ENCODE assay signal across 19 cellular contexts in the genomic region with DNA sequence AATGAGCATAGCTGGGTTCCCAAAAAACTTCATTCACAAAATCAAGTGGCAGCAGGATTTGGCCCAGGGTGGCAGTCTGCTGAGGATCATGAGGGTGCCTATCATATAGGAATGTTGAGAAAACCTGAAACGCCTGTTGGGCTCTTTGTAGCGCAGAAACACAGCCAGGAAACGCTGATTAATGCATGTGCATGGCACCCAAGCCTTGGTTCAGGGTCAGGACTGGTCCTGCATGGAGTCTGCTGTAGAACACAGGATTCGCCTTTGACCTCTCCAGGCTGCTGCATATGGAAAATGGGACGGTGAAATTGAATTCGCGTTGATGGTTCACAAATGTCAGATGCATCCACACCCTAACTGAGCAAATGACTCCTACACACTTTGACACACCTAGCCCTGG.
DNase-seq lines count a peak whose midpoint lies in the region; ATAC-seq, FAIRE-seq and TF ChIP-seq lines count a peak whose summit lies in the region.
"Had no signal": no experiment of that assay in that cellular context is flagged by ENCODE, and none has a peak within 500 bp of the region (broad histone marks: within the 10 kb centered on the region; RNA-seq: fewer than 3 reads in every experiment).

No MANE protein-coding gene starts in this region.

- no peaks in the 10 kb centered on the region for H3K36me3 ChIP-seq in HUES48 (ENCODE audit: control insufficient read depth, insufficient read depth, low read length)
- H3K36me3 ChIP-seq in sigmoid colon: no peaks in the 10 kb centered on the region
- no peaks in the 10 kb centered on the region for H3K36me3 ChIP-seq in small intestine (ENCODE audit: control insufficient read depth in 2 of 2, insufficient read depth in 2 of 2, low read length in 2 of 2)
- H3K36me3 ChIP-seq: Peyer's patch had no signal

- no peak overlapping the region for H3K4me3 Mint-ChIP-seq in brain
- no peak overlapping the region for H3K4me3 Mint-ChIP-seq in activated CD4-positive, alpha-beta T cell treated with anti-CD3 and anti-CD28 coated beads, Interleukin-2, amount 10 ng/mL, durations not matched to agents 7 days and 5 days
- H3K4me3 Mint-ChIP-seq: CD4-positive, CD25-positive, alpha-beta regulatory T cell had no signal

- H3K4me1 ChIP-seq in HUES48 (ENCODE audit: control insufficient read depth, insufficient read depth, low read length) (peaks cover 41% of the 10 kb centered on the region), sigmoid colon (no peaks in the 10 kb centered on the region), small intestine (ENCODE audit: control insufficient read depth in 2 of 2, insufficient read depth in 1 of 2, low read depth in 1 of 2, low read length in 1 of 2) (peaks cover 0 to under 1% of the 10 kb centered on the region in 2 donors)
- H3K4me1 ChIP-seq: Peyer's patch had no signal

- peak; percentile 29 for DNase-seq in left lobe of liver (ENCODE audit: low spot score)
- DNase-seq in sigmoid colon: peak; percentile 46
- no peak for DNase-seq in small intestine
- DNase-seq in stimulated activated naive CD4-positive, alpha-beta T cell (lab: John Stamatoyannopoulos, UW): no peak
- no peak for DNase-seq in activated CD4-positive, alpha-beta T cell treated with anti-CD3 and anti-CD28 coated beads, Interleukin-2, amount 10 ng/mL, durations not matched to agents 7 days and 5 days
- DNase-seq: Caco-2; CD4-positive, CD25-positive, alpha-beta regulatory T cell; DMS153; HCEC 1CT; Kasumi-1; MM.1S; NCI-H1092 treated with DMSO at 0.1 percent for 48 hours; NCI-H1694; NCI-H524 treated with DMSO at 0.1 percent for 48 hours; Peyer's patch; SHP77 had no signal

- H3K9me3 ChIP-seq in HUES48 (ENCODE audit: control insufficient read depth, insufficient read depth, low read length) (no peaks in the 10 kb centered on the region), sigmoid colon (no peaks in the 10 kb centered on the region), small intestine (ENCODE audit: control insufficient read depth, low read depth) (no peaks in the 10 kb centered on the region)
- H3K9me3 ChIP-seq: Caco-2, Peyer's patch had no signal

- H3K27me3 ChIP-seq in HUES48 (ENCODE audit: control insufficient read depth, insufficient read depth, low read length) (no peaks in the 10 kb centered on the region), sigmoid colon (no peaks in the 10 kb centered on the region), small intestine (ENCODE audit: control insufficient read depth in 2 of 2, insufficient read depth in 2 of 2, low read length in 2 of 2) (no peaks in the 10 kb centered on the region)
- H3K27me3 ChIP-seq: Peyer's patch had no signal

- WGBS in sigmoid colon, 2 donors: 90 to 94% methylated on average over 7 of the region's 7 CpGs
- WGBS in small intestine, 3 donors: 79 to 93% (median 92%) methylated on average over 7 of the region's 7 CpGs

- no peak overlapping the region for H3K4me3 ChIP-seq in HUES48 (ENCODE audit: low read depth, low read length)
- no peak overlapping the region for H3K4me3 ChIP-seq in sigmoid colon
- H3K4me3 ChIP-seq in small intestine (ENCODE audit: low read depth in 1 of 2, low read length in 2 of 2): no peak overlapping the region
- H3K4me3 ChIP-seq: Peyer's patch had no signal

- no peak overlapping the region for H3K9ac ChIP-seq in HUES48 (ENCODE audit: low read depth, low read length)

- H3K9me3 Mint-ChIP-seq in brain: peaks cover 0 to 21% (median 15%) of the 10 kb centered on the region in 5 experiments
- no peaks in the 10 kb centered on the region for H3K9me3 Mint-ChIP-seq in activated CD4-positive, alpha-beta T cell treated with anti-CD3 and anti-CD28 coated beads, Interleukin-2, amount 10 ng/mL, durations not matched to agents 7 days and 5 days

- TF ChIP-seq EP300 in sigmoid colon (IDR thresholded peaks at IDR 0.05): no peak

- peaks cover 5% of the 10 kb centered on the region for H3K36me3 Mint-ChIP-seq in brain
- no peaks in the 10 kb centered on the region for H3K36me3 Mint-ChIP-seq in activated CD4-positive, alpha-beta T cell treated with anti-CD3 and anti-CD28 coated beads, Interleukin-2, amount 10 ng/mL, durations not matched to agents 7 days and 5 days (ENCODE audit: low read depth)
- H3K36me3 Mint-ChIP-seq: CD4-positive, CD25-positive, alpha-beta regulatory T cell; IgD-negative memory B cell had no signal

- no peak for TF ChIP-seq POLR2A in sigmoid colon (IDR thresholded peaks at IDR 0.05)

- ATAC-seq in left lobe of liver: no peak

- H3K27ac ChIP-seq in HUES48 (ENCODE audit: low read depth, low read length): peak overlapping the region; percentile 63
- H3K27ac ChIP-seq in sigmoid colon: no peak overlapping the region
- H3K27ac ChIP-seq in small intestine (ENCODE audit: low read depth in 1 of 2, low read length in 1 of 2): no peak overlapping the region
- H3K27ac ChIP-seq: Peyer's patch had no signal

- intact Hi-C loops in sigmoid colon (cut with DNase I): no loop called here

- H3K27ac Mint-ChIP-seq in brain: peak overlapping the region; percentile 58 to 87 (median 85)
- H3K27ac Mint-ChIP-seq in activated CD4-positive, alpha-beta T cell treated with anti-CD3 and anti-CD28 coated beads, Interleukin-2, amount 10 ng/mL, durations not matched to agents 7 days and 5 days: no peak overlapping the region
- H3K27ac Mint-ChIP-seq: CD4-positive, CD25-positive, alpha-beta regulatory T cell; IgD-negative memory B cell had no signal

- H3K4me1 Mint-ChIP-seq in brain: peaks cover 83% of the 10 kb centered on the region
- H3K4me1 Mint-ChIP-seq in activated CD4-positive, alpha-beta T cell treated with anti-CD3 and anti-CD28 coated beads, Interleukin-2, amount 10 ng/mL, durations not matched to agents 7 days and 5 days: no peaks in the 10 kb centered on the region
- H3K4me1 Mint-ChIP-seq: CD4-positive, CD25-positive, alpha-beta regulatory T cell had no signal

- FAIRE-seq in small intestine (lab: Jason Lieb, UNC): no peak

- peaks cover 5% of the 10 kb centered on the region for H3K27me3 Mint-ChIP-seq in brain
- H3K27me3 Mint-ChIP-seq in activated CD4-positive, alpha-beta T cell treated with anti-CD3 and anti-CD28 coated beads, Interleukin-2, amount 10 ng/mL, durations not matched to agents 7 days and 5 days: peaks cover 2% of the 10 kb centered on the region
- H3K27me3 Mint-ChIP-seq: CD4-positive, CD25-positive, alpha-beta regulatory T cell had no signal

- CTCF ChIA-PET in activated CD4-positive, alpha-beta T cell treated with anti-CD3 and anti-CD28 coated beads, Interleukin-2, amount 10 ng/mL, durations not matched to agents 7 days and 5 days (lab: Charles Lee): no interaction called here

- TF ChIP-seq CTCF in brain (conservative IDR thresholded peaks at IDR 0.05) (no peak), sigmoid colon (IDR thresholded peaks at IDR 0.05) (no peak)

- POLR2A ChIA-PET in activated CD4-positive, alpha-beta T cell treated with anti-CD3 and anti-CD28 coated beads, Interleukin-2, amount 10 ng/mL, durations not matched to agents 7 days and 5 days (lab: Charles Lee): no interaction called here

Comparison
In these comparisons a context has a peak if more than half of its experiments do, and no peak if none do; other contexts are left out.
1. DNase-seq: peak in left lobe of liver (single experiment) and sigmoid colon (single experiment); none in small intestine (single experiment), stimulated activated naive CD4-positive, alpha-beta T cell (0 of 6) and activated CD4-positive, alpha-beta T cell treated with anti-CD3 and anti-CD28 coated beads, Interleukin-2, amount 10 ng/mL, durations not matched to agents 7 days and 5 days (single experiment).